19 cellular contexts compared by ENCODE assay signal in genomic region chr12:16258963-16259362, GRCh38. TPM values are rescaled to one million over a fixed set of nuclear protein-coding genes. Genes with fewer than 3 reads are reported as not detected.
DNase-seq lines count a peak whose midpoint lies in the region; ATAC-seq lines count a peak whose summit lies in the region.
"Had no signal": no experiment of that assay in that cellular context is flagged by ENCODE, and none has a peak within 500 bp of the region (broad histone marks: within the 10 kb centered on the region; RNA-seq: fewer than 3 reads in every experiment).

No MANE protein-coding gene starts in this region.

- no peaks in the 10 kb centered on the region for H3K4me1 ChIP-seq in Karpas-422 (ENCODE audit: low read length)

- no peaks in the 10 kb centered on the region for H3K9me2 ChIP-seq in Karpas-422 (replicated peaks; ENCODE audit: insufficient read depth, low read length)

- no peaks in the 10 kb centered on the region for H3K79me2 ChIP-seq in Karpas-422 (ENCODE audit: low read length)

- H3K36me3 ChIP-seq in Karpas-422 (ENCODE audit: insufficient read depth, low read length), result no peaks in the 10 kb centered on the region

- no peak overlapping the region for H3K4me2 ChIP-seq in Karpas-422 (ENCODE audit: low read depth, low read length, poor library complexity, severe bottlenecking)

- no peaks in the 10 kb centered on the region for H3K27me3 ChIP-seq in Karpas-422 (ENCODE audit: low read length)

- H2AFZ ChIP-seq in Karpas-422 (ENCODE audit: low read length), result no peak overlapping the region

- no peak overlapping the region for H3K9ac ChIP-seq in Karpas-422 (ENCODE audit: low read length)

- H3K4me3 ChIP-seq in Karpas-422 (ENCODE audit: low read length) (no peak overlapping the region), skeletal muscle cell (ENCODE audit: low read depth, low read length) (no peak overlapping the region)

- no peak overlapping the region for H3K27ac ChIP-seq in Karpas-422 (ENCODE audit: low read length)

- H3K9me3 ChIP-seq in Karpas-422 (ENCODE audit: low read length), result 0 out of 2 replicates have a peak, but pooled peaks cover 2% of the 10 kb centered on the region

- DNase-seq in AG20443 (ENCODE audit: low spot score) (peak; percentile 13), Karpas-422 (peak; percentile 21), glomerular visceral epithelial cell (ENCODE audit: extremely low spot score) (peak; percentile 52), skeletal muscle cell (ENCODE audit: low read depth) (peak; percentile 4), C1 segment of cervical spinal cord (lab: John Stamatoyannopoulos, UW) (no peak), T-helper 2 cell (no peak), DMS114 treated with DMSO at 0.1 percent for 48 hours (lab: John Stamatoyannopoulos, UW; ENCODE audit: unreplicated experiment) (no peak)
- DNase-seq: 8988T; AML-193; CD4-positive, alpha-beta memory T cell; DMS53; DND-41; GOT3; HFFc6; KBM-7 had no signal

- H4K20me1 ChIP-seq in Karpas-422 (ENCODE audit: insufficient read depth, low read depth, low read length), result no peaks in the 10 kb centered on the region

- ATAC-seq in GM21360 (IDR thresholded peaks at IDR 0.05; ENCODE audit: unreplicated experiment), result no peak
- ATAC-seq: HCT116 had no signal

RNA-seq across cellular contexts. Expression of gene SLC15A5, which starts 18.5 kb away (rescaled TPM):
- total RNA-seq in Karpas-422 (2014; rRNA removed; shearing (Covaris generic); ENCODE audit: low replicate concordance), result not detected in 2 replicates
- total RNA-seq: A673; CD4-positive, alpha-beta memory T cell; H7; HFFc6 had no signal

Comparison
In these comparisons a context has a peak if more than half of its experiments do, and no peak if none do; other contexts are left out.
1. DNase-seq: peak in AG20443 (single experiment), Karpas-422 (single experiment), glomerular visceral epithelial cell (single experiment) and skeletal muscle cell (single experiment); none in C1 segment of cervical spinal cord (0 of 14), T-helper 2 cell (0 of 5) and DMS114 treated with DMSO at 0.1 percent for 48 hours (single experiment).